Comparison of ENCODE assay signal across 1 cellular context in the genomic region with DNA sequence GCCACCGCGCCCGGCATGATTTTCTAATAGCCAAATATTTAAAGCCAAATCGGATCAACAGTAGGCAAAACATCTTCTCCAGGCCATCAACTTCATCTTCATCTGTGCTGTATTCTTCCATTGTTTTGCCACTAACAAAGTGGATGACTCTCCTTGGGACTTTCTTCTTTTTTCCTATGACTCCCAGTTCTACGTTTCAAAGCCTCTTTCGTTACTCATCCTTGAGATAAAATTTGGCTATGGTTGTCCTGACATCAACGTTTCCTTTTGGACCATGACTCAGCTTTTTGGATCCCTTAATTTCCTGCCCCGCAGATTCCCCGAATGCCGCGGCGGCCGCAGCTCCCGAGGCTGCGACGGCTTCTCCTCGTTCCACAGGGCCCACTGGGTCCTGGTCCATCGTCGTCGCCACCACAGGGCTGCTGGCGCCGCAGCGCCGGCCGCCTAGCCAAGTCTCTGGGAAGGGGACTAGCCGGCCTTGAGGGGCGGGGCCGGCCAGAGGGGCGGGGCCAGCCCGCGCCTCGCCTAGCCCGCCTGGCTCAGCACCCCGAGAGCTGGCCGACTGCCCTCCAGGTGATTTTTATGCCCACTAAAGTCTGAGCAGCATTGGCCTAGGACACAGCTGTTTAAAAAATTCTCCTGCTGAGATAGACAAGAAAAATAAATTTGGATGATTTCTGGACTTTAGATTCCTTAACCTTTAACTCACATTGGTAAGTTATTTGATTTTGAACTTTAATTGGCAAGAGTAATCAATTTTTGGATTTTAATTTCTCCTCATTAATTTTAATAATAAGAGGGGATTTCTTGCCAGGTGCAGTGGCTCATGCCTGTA.
TF ChIP-seq lines count a peak whose summit lies in the region.

No MANE protein-coding gene starts in this region.

TF ChIP-seq in K562, 482 proteins besides CTCF, POLR2A, EP300 and RAD21 (continued from another document and continues in another):
- TF ChIP-seq, protein P1, sequence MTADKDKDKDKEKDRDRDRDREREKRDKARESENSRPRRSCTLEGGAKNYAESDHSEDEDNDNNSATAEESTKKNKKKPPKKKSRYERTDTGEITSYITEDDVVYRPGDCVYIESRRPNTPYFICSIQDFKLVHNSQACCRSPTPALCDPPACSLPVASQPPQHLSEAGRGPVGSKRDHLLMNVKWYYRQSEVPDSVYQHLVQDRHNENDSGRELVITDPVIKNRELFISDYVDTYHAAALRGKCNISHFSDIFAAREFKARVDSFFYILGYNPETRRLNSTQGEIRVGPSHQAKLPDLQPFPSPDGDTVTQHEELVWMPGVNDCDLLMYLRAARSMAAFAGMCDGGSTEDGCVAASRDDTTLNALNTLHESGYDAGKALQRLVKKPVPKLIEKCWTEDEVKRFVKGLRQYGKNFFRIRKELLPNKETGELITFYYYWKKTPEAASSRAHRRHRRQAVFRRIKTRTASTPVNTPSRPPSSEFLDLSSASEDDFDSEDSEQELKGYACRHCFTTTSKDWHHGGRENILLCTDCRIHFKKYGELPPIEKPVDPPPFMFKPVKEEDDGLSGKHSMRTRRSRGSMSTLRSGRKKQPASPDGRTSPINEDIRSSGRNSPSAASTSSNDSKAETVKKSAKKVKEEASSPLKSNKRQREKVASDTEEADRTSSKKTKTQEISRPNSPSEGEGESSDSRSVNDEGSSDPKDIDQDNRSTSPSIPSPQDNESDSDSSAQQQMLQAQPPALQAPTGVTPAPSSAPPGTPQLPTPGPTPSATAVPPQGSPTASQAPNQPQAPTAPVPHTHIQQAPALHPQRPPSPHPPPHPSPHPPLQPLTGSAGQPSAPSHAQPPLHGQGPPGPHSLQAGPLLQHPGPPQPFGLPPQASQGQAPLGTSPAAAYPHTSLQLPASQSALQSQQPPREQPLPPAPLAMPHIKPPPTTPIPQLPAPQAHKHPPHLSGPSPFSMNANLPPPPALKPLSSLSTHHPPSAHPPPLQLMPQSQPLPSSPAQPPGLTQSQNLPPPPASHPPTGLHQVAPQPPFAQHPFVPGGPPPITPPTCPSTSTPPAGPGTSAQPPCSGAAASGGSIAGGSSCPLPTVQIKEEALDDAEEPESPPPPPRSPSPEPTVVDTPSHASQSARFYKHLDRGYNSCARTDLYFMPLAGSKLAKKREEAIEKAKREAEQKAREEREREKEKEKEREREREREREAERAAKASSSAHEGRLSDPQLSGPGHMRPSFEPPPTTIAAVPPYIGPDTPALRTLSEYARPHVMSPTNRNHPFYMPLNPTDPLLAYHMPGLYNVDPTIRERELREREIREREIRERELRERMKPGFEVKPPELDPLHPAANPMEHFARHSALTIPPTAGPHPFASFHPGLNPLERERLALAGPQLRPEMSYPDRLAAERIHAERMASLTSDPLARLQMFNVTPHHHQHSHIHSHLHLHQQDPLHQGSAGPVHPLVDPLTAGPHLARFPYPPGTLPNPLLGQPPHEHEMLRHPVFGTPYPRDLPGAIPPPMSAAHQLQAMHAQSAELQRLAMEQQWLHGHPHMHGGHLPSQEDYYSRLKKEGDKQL (CRISPR knock-in tag; IDR thresholded peaks at IDR 0.05; ENCODE audit: borderline replicate concordance) = no peak
- no peak for TF ChIP-seq EWSR1 (IDR thresholded peaks at IDR 0.05; ENCODE audit: borderline replicate concordance, low read depth, partially characterized antibody)
- no peak for TF ChIP-seq TCF7 (IDR thresholded peaks at IDR 0.05; ENCODE audit: borderline replicate concordance)
- TF ChIP-seq, protein P2, sequence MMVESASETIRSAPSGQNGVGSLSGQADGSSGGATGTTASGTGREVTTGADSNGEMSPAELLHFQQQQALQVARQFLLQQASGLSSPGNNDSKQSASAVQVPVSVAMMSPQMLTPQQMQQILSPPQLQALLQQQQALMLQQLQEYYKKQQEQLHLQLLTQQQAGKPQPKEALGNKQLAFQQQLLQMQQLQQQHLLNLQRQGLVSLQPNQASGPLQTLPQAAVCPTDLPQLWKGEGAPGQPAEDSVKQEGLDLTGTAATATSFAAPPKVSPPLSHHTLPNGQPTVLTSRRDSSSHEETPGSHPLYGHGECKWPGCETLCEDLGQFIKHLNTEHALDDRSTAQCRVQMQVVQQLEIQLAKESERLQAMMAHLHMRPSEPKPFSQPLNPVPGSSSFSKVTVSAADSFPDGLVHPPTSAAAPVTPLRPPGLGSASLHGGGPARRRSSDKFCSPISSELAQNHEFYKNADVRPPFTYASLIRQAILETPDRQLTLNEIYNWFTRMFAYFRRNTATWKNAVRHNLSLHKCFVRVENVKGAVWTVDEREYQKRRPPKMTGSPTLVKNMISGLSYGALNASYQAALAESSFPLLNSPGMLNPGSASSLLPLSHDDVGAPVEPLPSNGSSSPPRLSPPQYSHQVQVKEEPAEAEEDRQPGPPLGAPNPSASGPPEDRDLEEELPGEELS (CRISPR knock-in tag; IDR thresholded peaks at IDR 0.05; ENCODE audit: borderline replicate concordance) = no peak
- no peak for TF ChIP-seq HOXB6 (CRISPR knock-in tag; IDR thresholded peaks at IDR 0.05; ENCODE audit: borderline replicate concordance)
- TF ChIP-seq HDAC1 (IDR thresholded peaks at IDR 0.05) = peak in 1 of 2 experiments; percentile 60; a peak in 1 of 4 replicates
- TF ChIP-seq HNRNPLL (IDR thresholded peaks at IDR 0.05; ENCODE audit: low read depth, low read length, poor library complexity, severe bottlenecking) = no peak
- TF ChIP-seq, protein P3, sequence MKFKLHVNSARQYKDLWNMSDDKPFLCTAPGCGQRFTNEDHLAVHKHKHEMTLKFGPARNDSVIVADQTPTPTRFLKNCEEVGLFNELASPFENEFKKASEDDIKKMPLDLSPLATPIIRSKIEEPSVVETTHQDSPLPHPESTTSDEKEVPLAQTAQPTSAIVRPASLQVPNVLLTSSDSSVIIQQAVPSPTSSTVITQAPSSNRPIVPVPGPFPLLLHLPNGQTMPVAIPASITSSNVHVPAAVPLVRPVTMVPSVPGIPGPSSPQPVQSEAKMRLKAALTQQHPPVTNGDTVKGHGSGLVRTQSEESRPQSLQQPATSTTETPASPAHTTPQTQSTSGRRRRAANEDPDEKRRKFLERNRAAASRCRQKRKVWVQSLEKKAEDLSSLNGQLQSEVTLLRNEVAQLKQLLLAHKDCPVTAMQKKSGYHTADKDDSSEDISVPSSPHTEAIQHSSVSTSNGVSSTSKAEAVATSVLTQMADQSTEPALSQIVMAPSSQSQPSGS (CRISPR knock-in tag; IDR thresholded peaks at IDR 0.05) = no peak
- TF ChIP-seq, protein P4, sequence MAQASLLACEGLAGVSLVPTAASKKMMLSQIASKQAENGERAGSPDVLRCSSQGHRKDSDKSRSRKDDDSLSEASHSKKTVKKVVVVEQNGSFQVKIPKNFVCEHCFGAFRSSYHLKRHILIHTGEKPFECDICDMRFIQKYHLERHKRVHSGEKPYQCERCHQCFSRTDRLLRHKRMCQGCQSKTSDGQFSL (CRISPR knock-in tag; IDR thresholded peaks at IDR 0.05) = no peak
- TF ChIP-seq, protein P4 (tag; IDR thresholded peaks at IDR 0.05) = no peak
- no peak for TF ChIP-seq ZBTB8A (IDR thresholded peaks at IDR 0.05; ENCODE audit: partially characterized antibody)
- TF ChIP-seq KLF16 (IDR thresholded peaks at IDR 0.05) = no peak
- no peak for TF ChIP-seq KDM4B (IDR thresholded peaks at IDR 0.05; ENCODE audit: borderline replicate concordance in 2 of 2, low read depth in 1 of 2)
- TF ChIP-seq COPS2 (conservative IDR thresholded peaks at IDR 0.05) = no peak
- no peak for TF ChIP-seq PRPF4 (IDR thresholded peaks at IDR 0.05; ENCODE audit: insufficient read depth, low read depth, low read length, poor library complexity, severe bottlenecking)
- TF ChIP-seq ZSCAN32 (CRISPR knock-in tag; IDR thresholded peaks at IDR 0.05) = no peak; the same call in 1 of the 2 replicates
- no peak for TF ChIP-seq FOXP1 (CRISPR knock-in tag; IDR thresholded peaks at IDR 0.05)
- TF ChIP-seq ARNT (IDR thresholded peaks at IDR 0.05) = no peak
- TF ChIP-seq ZNF695 (CRISPR knock-in tag; IDR thresholded peaks at IDR 0.05) = no peak
- TF ChIP-seq, protein P5, sequence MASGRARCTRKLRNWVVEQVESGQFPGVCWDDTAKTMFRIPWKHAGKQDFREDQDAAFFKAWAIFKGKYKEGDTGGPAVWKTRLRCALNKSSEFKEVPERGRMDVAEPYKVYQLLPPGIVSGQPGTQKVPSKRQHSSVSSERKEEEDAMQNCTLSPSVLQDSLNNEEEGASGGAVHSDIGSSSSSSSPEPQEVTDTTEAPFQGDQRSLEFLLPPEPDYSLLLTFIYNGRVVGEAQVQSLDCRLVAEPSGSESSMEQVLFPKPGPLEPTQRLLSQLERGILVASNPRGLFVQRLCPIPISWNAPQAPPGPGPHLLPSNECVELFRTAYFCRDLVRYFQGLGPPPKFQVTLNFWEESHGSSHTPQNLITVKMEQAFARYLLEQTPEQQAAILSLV (tag; IDR thresholded peaks at IDR 0.05) = no peak
- no peak for TF ChIP-seq PHF21A (IDR thresholded peaks at IDR 0.05; ENCODE audit: borderline replicate concordance, low read depth)
- TF ChIP-seq HDAC3 (IDR thresholded peaks at IDR 0.05; ENCODE audit: borderline replicate concordance, partially characterized antibody) = no peak
- peak; percentile 98 for TF ChIP-seq L3MBTL2 (IDR thresholded peaks at IDR 0.05)
- no peak for TF ChIP-seq CHD4 (IDR thresholded peaks at IDR 0.05; ENCODE audit: insufficient read depth, insufficient replicate concordance, low read depth, low read length, poor library complexity, severe bottlenecking)
- TF ChIP-seq ZNF444 (CRISPR knock-in tag; IDR thresholded peaks at IDR 0.05) = no peak
- no peak for TF ChIP-seq ZFP36 (IDR thresholded peaks at IDR 0.05; ENCODE audit: low read depth, low read length, partially characterized antibody)
- no peak for TF ChIP-seq BRCA1 (IDR thresholded peaks at IDR 0.05)
- TF ChIP-seq BRCA1 (CRISPR knock-in tag; IDR thresholded peaks at IDR 0.05) = no peak
- TF ChIP-seq RCOR1 (IDR thresholded peaks at IDR 0.05; ENCODE audit: borderline replicate concordance in 1 of 2, low read depth in 2 of 2, low read length in 2 of 2) = peak in 1 of 2 experiments; percentile 68; a peak in 2 of 4 replicates
- TF ChIP-seq RBM34 (IDR thresholded peaks at IDR 0.05; ENCODE audit: borderline replicate concordance, insufficient read depth, low read length) = no peak
- TF ChIP-seq MXI1 (IDR thresholded peaks at IDR 0.05; ENCODE audit: low read depth, low read length) = no peak
- peak; percentile 97 for TF ChIP-seq NFE2L1 (tag; IDR thresholded peaks at IDR 0.05; ENCODE audit: borderline replicate concordance, low read depth)
- no peak for TF ChIP-seq GABPB2 (CRISPR knock-in tag; conservative IDR thresholded peaks at IDR 0.05)
- no peak for TF ChIP-seq YY1 (IDR thresholded peaks at IDR 0.05; ENCODE audit: borderline replicate concordance in 1 of 3, control insufficient read depth in 1 of 3, extremely low read depth in 1 of 3, insufficient read depth in 3 of 3, insufficient read length in 1 of 3, insufficient replicate concordance in 2 of 3, low read depth in 1 of 3, low read length in 2 of 3)
- TF ChIP-seq KAT7 (CRISPR knock-in tag; IDR thresholded peaks at IDR 0.05; ENCODE audit: borderline replicate concordance) = peak; percentile 43; the same call in 1 of the 2 replicates
- TF ChIP-seq MECOM (CRISPR knock-in tag; IDR thresholded peaks at IDR 0.05) = peak; percentile 65; the same call in 1 of the 2 replicates
- TF ChIP-seq NONO (IDR thresholded peaks at IDR 0.05; ENCODE audit: low read depth in 2 of 2, low read length in 1 of 2) = no peak
- TF ChIP-seq KLF10 (CRISPR knock-in tag; IDR thresholded peaks at IDR 0.05) = no peak
- TF ChIP-seq, protein P6, sequence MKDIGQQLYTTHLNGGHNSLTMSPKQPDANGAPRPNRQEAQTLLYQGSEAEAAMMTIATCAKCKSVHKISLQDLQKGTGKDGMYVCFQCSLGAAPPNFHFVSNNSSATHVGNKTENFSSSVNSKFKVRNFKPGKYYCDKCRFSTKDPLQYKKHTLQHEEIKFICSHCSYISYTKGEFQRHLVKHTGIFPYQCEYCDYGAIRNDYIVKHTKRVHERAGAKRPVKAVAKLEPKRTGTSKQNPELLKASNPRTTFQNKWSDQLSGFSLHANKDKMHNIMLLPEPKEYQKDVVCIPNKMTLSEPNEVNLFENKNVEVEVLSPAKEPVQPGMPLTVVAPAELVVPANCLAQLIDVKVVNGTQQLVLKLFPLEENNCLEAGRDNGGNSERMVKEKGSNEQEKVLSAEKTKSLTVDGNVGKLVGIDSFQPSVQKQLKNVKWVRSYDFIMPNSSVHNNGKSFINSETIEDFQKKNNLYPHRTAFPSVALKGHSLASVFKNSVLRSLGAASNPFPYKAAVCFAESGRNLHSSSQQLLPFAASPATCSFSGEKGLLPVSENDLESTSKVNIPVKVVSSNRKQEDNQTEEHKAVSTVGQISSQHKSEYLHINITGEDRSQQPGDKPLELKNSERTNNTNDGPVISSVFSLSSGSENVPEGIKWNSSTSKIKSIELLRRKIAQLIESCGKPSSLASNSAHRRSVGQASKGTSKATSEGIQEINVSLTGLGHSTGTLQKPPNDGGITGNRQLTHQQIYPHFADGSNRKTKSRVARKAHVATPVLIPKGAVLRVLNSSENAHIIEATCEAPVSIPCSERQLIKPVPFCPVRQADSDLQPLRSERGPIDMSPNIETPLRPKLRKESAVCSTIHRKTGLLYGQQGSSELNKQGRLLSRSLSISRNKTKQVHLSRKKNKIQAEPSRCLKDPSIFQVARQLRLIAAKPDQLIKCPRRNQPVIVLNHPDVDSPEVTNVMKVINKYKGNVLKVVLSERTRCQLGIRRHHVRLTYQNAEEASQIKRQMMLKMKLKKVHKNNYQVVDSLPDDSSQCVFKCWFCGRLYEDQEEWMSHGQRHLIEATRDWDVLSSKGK (CRISPR knock-in tag; IDR thresholded peaks at IDR 0.05) = no peak
- no peak for TF ChIP-seq SREBF2 (CRISPR knock-in tag; IDR thresholded peaks at IDR 0.05)
- peak; percentile 88 for TF ChIP-seq FOSL1 (tag; conservative IDR thresholded peaks at IDR 0.05)
- no peak for TF ChIP-seq RFX7 (CRISPR knock-in tag; IDR thresholded peaks at IDR 0.05)
- peak; percentile 75 for TF ChIP-seq ZEB2 (IDR thresholded peaks at IDR 0.05)
- TF ChIP-seq ZKSCAN1 (IDR thresholded peaks at IDR 0.05; ENCODE audit: low read depth, low read length) = no peak
- no peak for TF ChIP-seq ZNF589 (CRISPR knock-in tag; IDR thresholded peaks at IDR 0.05; ENCODE audit: low read depth)
- no peak for TF ChIP-seq ZNF551 (CRISPR knock-in tag; IDR thresholded peaks at IDR 0.05)
- TF ChIP-seq CBX2 (IDR thresholded peaks at IDR 0.05; ENCODE audit: insufficient read depth, low read length, poor library complexity, severe bottlenecking) = no peak
